In genomic region chr14:98769326-98769725, GRCh38 we compare ENCODE assay signal across 2 cellular contexts.
TF ChIP-seq lines count a peak whose summit lies in the region.

No MANE protein-coding gene starts in this region.

TF ChIP-seq in GM23338, 12 proteins besides CTCF, POLR2A, EP300 and RAD21:
- no peak for TF ChIP-seq REST (IDR thresholded peaks at IDR 0.05; ENCODE audit: unreplicated experiment)
- no peak for TF ChIP-seq ZNF462 (CRISPR knock-in tag; IDR thresholded peaks at IDR 0.05)
- TF ChIP-seq EZH2phosphoT487 (IDR thresholded peaks at IDR 0.05; ENCODE audit: unreplicated experiment): no peak
- no peak for TF ChIP-seq ZNF114 (CRISPR knock-in tag; IDR thresholded peaks at IDR 0.05)
- TF ChIP-seq EZH2 (IDR thresholded peaks at IDR 0.05; ENCODE audit: low read depth, unreplicated experiment): no peak
- TF ChIP-seq CREB1 (CRISPR knock-in tag; IDR thresholded peaks at IDR 0.05; ENCODE audit: low read depth): no peak
- no peak for TF ChIP-seq STAT1 (IDR thresholded peaks at IDR 0.05; ENCODE audit: unreplicated experiment)
- no peak for TF ChIP-seq ETS1 (IDR thresholded peaks at IDR 0.05)
- TF ChIP-seq POLR2AphosphoS5 (IDR thresholded peaks at IDR 0.05; ENCODE audit: low read depth): no peak
- TF ChIP-seq JUNB (IDR thresholded peaks at IDR 0.05; ENCODE audit: unreplicated experiment): no peak
- no peak for TF ChIP-seq ZNF331 (CRISPR knock-in tag; IDR thresholded peaks at IDR 0.05; ENCODE audit: low read depth)
- no peak for TF ChIP-seq NANOG (IDR thresholded peaks at IDR 0.05; ENCODE audit: borderline replicate concordance)

TF ChIP-seq in H1, 55 proteins besides CTCF, POLR2A, EP300 and RAD21:
- TF ChIP-seq TEAD4 (IDR thresholded peaks at IDR 0.05; ENCODE audit: low read depth, low read length) (no peak), ASH2L (IDR thresholded peaks at IDR 0.05; ENCODE audit: low read length) (no peak), GABPA (IDR thresholded peaks at IDR 0.05; ENCODE audit: borderline replicate concordance, insufficient read depth, low read length) (no peak), SP4 (IDR thresholded peaks at IDR 0.05; ENCODE audit: low read length) (no peak), RXRA (IDR thresholded peaks at IDR 0.05; ENCODE audit: insufficient read depth, low read depth, low read length) (no peak), CHD2 (IDR thresholded peaks at IDR 0.05; ENCODE audit: low read length) (no peak), TAF1 (IDR thresholded peaks at IDR 0.05; ENCODE audit: low read depth, low read length) (no peak), SIX5 (IDR thresholded peaks at IDR 0.05; ENCODE audit: low read depth, low read length) (no peak)
TF ChIP-seq in H1: peak in this region for 0.
